17 cellular contexts compared by ENCODE assay signal in the genomic region with DNA sequence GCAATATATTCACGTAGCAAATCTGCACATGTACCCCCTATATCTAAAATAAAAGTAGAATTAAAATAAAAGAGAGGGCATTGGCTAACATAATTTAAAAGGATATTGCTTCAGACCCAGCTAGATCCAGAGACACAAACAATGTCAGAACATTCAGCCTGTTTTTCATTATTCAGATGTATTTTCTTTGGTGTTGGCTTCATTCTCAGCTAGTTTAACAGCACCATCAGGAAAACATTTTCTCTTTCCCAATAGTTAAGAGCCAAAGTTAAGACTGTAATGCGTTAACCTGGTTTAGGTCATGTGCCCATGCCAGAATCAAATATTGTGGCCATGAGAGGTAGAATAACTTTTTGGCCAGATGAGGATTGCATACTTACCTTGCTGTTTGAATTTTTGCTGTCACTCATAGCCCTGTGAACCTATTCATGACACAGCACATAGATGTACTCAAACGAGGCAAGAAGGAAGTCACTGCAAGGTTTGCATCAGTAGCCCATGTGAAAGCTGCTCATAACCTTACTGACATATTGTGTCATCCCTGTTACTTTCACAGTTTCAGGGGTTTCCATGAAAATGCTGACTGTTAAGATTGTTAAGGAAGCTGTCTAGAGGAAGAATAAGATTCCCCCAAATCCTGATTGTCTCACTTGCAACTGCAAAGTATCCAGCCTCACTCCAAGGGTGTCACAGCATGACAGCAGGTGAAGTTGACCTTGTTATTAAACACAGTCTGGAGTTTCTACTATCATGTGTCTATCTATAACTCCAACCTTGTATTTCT.
A peak's percentile ranks its signal among the peaks of the same experiment; 100 is the strongest.
DNase-seq lines count a peak whose midpoint lies in the region; ATAC-seq, FAIRE-seq and TF ChIP-seq lines count a peak whose summit lies in the region.
"Had no signal": no experiment of that assay in that cellular context is flagged by ENCODE, and none has a peak within 500 bp of the region (broad histone marks: within the 10 kb centered on the region; RNA-seq: fewer than 3 reads in every experiment).

No MANE protein-coding gene starts in this region.

- H3K36me3 ChIP-seq in K562 (ENCODE audit: control insufficient read depth, insufficient read depth, low read length): no peaks in the 10 kb centered on the region
- H3K36me3 ChIP-seq in ovary: no peaks in the 10 kb centered on the region
- H3K36me3 ChIP-seq: BLaER1 treated with 17β-estradiol and CSF1 and Interleukin-3, amounts not matched to agents 10 nM and 100 nM had no signal

- H3K27me3 ChIP-seq in K562 (ENCODE audit: control insufficient read depth in 2 of 2, insufficient read depth in 2 of 2, low read length in 2 of 2): no peaks in the 10 kb centered on the region
- no peaks in the 10 kb centered on the region for H3K27me3 ChIP-seq in ovary
- H3K27me3 ChIP-seq: BLaER1 treated with 17β-estradiol and CSF1 and Interleukin-3, amounts not matched to agents 10 nM and 100 nM had no signal

- H3K27ac ChIP-seq in K562 (ENCODE audit: extremely low read depth, low read depth, low read length) (no peak overlapping the region), ovary (no peak overlapping the region)
- H3K27ac ChIP-seq: BLaER1 treated with 17β-estradiol and CSF1 and Interleukin-3, amounts not matched to agents 10 nM and 100 nM had no signal

- peaks cover 6% of the 10 kb centered on the region for H3K9me3 Mint-ChIP-seq in activated T-helper 2 cell treated with anti-CD3 and anti-CD28 coated beads, Interferon-gamma antibody, Interleukin-2, Interleukin-4, amounts not matched to agents 10 μg/mL and 5 μg/mL and 100 μg/mL, durations not matched to agents 14 hours and 24 hours and 36 hours

- H3K4me1 ChIP-seq in K562 (replicated peaks in 1 of 2; ENCODE audit: control insufficient read depth in 2 of 2, insufficient read depth in 2 of 2, low read length in 2 of 2) (no peaks in the 10 kb centered on the region), ovary (ENCODE audit: insufficient read depth) (no peaks in the 10 kb centered on the region)

- H3K36me3 Mint-ChIP-seq in activated T-helper 2 cell treated with anti-CD3 and anti-CD28 coated beads, Interferon-gamma antibody, Interleukin-2, Interleukin-4, amounts not matched to agents 10 μg/mL and 5 μg/mL and 100 μg/mL, durations not matched to agents 14 hours and 24 hours and 36 hours (ENCODE audit: low read depth): no peaks in the 10 kb centered on the region
- H3K36me3 Mint-ChIP-seq: CD8-positive, alpha-beta T cell had no signal

- H3K9me3 ChIP-seq in K562 (replicated peaks; ENCODE audit: control insufficient read depth, insufficient read depth, low read depth, low read length) (no peaks in the 10 kb centered on the region), ovary (no peaks in the 10 kb centered on the region)
- H3K9me3 ChIP-seq: BLaER1 treated with 17β-estradiol and CSF1 and Interleukin-3, amounts not matched to agents 10 nM and 100 nM had no signal

- TF ChIP-seq RAD21 in K562 (CRISPR knock-in tag; conservative IDR thresholded peaks at IDR 0.05 in 1 of 2, IDR thresholded peaks at IDR 0.05 in 1 of 2): no peak

- no peak for TF ChIP-seq CTCF in K562 (IDR thresholded peaks at IDR 0.05 in 2 of 3, conservative IDR thresholded peaks at IDR 0.05 in 1 of 3; ENCODE audit: insufficient read depth in 2 of 3, low read depth in 1 of 3, low read length in 3 of 3)
- no peak for TF ChIP-seq CTCF in ovary (IDR thresholded peaks at IDR 0.05)

- H3K9me1 ChIP-seq in K562 (ENCODE audit: control insufficient read depth, insufficient read depth, low read length): no peaks in the 10 kb centered on the region

- no peak overlapping the region for H3K4me2 ChIP-seq in K562 (ENCODE audit: insufficient read depth, low read length)
- H3K4me2 ChIP-seq: GM23338 had no signal

- no peak overlapping the region for H3K4me3 Mint-ChIP-seq in activated T-helper 2 cell treated with anti-CD3 and anti-CD28 coated beads, Interferon-gamma antibody, Interleukin-2, Interleukin-4, amounts not matched to agents 10 μg/mL and 5 μg/mL and 100 μg/mL, durations not matched to agents 14 hours and 24 hours and 36 hours (ENCODE audit: low read depth)
- H3K4me3 Mint-ChIP-seq: B cell; CD8-positive, alpha-beta T cell; GM23338 had no signal

- H3K27me3 Mint-ChIP-seq in activated T-helper 2 cell treated with anti-CD3 and anti-CD28 coated beads, Interferon-gamma antibody, Interleukin-2, Interleukin-4, amounts not matched to agents 10 μg/mL and 5 μg/mL and 100 μg/mL, durations not matched to agents 14 hours and 24 hours and 36 hours (ENCODE audit: low read depth): no peaks in the 10 kb centered on the region
- H3K27me3 Mint-ChIP-seq: B cell had no signal

- no peak for TF ChIP-seq EP300 in K562 (IDR thresholded peaks at IDR 0.05; ENCODE audit: low read length)
- TF ChIP-seq EP300 in ovary (IDR thresholded peaks at IDR 0.05): no peak

- BruUV-seq in K562 (replicated peaks; lab: Mats Ljungman, UMichigan): no TSS peak

- DNase-seq in AG20443 (ENCODE audit: low spot score) (peak; percentile 15), K562 (ENCODE audit: extremely low read depth in 1 of 4, low spot score in 3 of 4) (no peak), fibroblast of peridontal ligament (ENCODE audit: extremely low read depth) (peak; percentile 38), T-helper 9 cell (no peak), ovary (no peak), glomerular visceral epithelial cell (ENCODE audit: extremely low spot score) (no peak)
- DNase-seq in activated T-helper 2 cell treated with anti-CD3 and anti-CD28 coated beads, Interferon-gamma antibody, Interleukin-2, Interleukin-4, amounts not matched to agents 10 μg/mL and 5 μg/mL and 100 μg/mL, durations not matched to agents 14 hours and 24 hours and 36 hours (ENCODE audit: low spot score): no peak
- DNase-seq: Calu3; CD8-positive, alpha-beta T cell; DMS79 treated with DMSO at 0.1 percent for 48 hours; GF-D8; HCEC 1CT had no signal

- POLR2A ChIA-PET in K562 (lab: Yijun Ruan, JAX): no interaction called here

- intact Hi-C loops in K562 (cut with micrococcal nuclease): no loop called here
- intact Hi-C loops in activated T-helper 2 cell treated with anti-CD3 and anti-CD28 coated beads, Interferon-gamma antibody, Interleukin-2, Interleukin-4, amounts not matched to agents 10 μg/mL and 5 μg/mL and 100 μg/mL, durations not matched to agents 14 hours and 24 hours and 36 hours (cut with micrococcal nuclease): no loop called here
- intact Hi-C loops in ovary (cut with DNase I): no loop called here

- no peak overlapping the region for H3K27ac Mint-ChIP-seq in activated T-helper 2 cell treated with anti-CD3 and anti-CD28 coated beads, Interferon-gamma antibody, Interleukin-2, Interleukin-4, amounts not matched to agents 10 μg/mL and 5 μg/mL and 100 μg/mL, durations not matched to agents 14 hours and 24 hours and 36 hours
- H3K27ac Mint-ChIP-seq: B cell; CD8-positive, alpha-beta T cell; GM23338 had no signal

- no peaks in the 10 kb centered on the region for H4K20me1 ChIP-seq in K562 (replicated peaks; ENCODE audit: control insufficient read depth, insufficient read depth, low read length)
- H4K20me1 ChIP-seq: BLaER1 treated with 17β-estradiol and CSF1 and Interleukin-3, amounts not matched to agents 10 nM and 100 nM had no signal

- no peaks in the 10 kb centered on the region for H3K79me2 ChIP-seq in K562 (ENCODE audit: control insufficient read depth, insufficient read depth, low read length)

- no peak overlapping the region for H3K4me3 ChIP-seq in K562
- no peak overlapping the region for H3K4me3 ChIP-seq in ovary
- H3K4me3 ChIP-seq: BLaER1 treated with 17β-estradiol and CSF1 and Interleukin-3, amounts not matched to agents 10 nM and 100 nM; GM23338 had no signal

- in situ Hi-C loops in K562 (cut with MboI): no loop called here

- no peak for FAIRE-seq in K562 (lab: Jason Lieb, UNC)
- FAIRE-seq: A204.1, H54 had no signal

- H3K9ac ChIP-seq in K562 (ENCODE audit: insufficient read depth in 1 of 2, low read depth in 2 of 2, low read length in 2 of 2): no peak overlapping the region
- H3K9ac ChIP-seq: BLaER1 treated with 17β-estradiol and CSF1 and Interleukin-3, amounts not matched to agents 10 nM and 100 nM had no signal

- CTCF ChIA-PET in K562 (lab: Yijun Ruan, JAX; ENCODE audit: low intra/inter-chr PET ratio): no interaction called here

- H2AFZ ChIP-seq in K562 (ENCODE audit: low read depth, low read length): no peak overlapping the region
- H2AFZ ChIP-seq: GM23338 had no signal

- ATAC-seq in K562: no peak
- ATAC-seq: CD8-positive, alpha-beta T cell; GM23338 had no signal

- TF ChIP-seq POLR2A in K562 (conservative IDR thresholded peaks at IDR 0.05) (no peak), ovary (IDR thresholded peaks at IDR 0.05) (no peak)

- no peaks in the 10 kb centered on the region for H3K4me1 Mint-ChIP-seq in activated T-helper 2 cell treated with anti-CD3 and anti-CD28 coated beads, Interferon-gamma antibody, Interleukin-2, Interleukin-4, amounts not matched to agents 10 μg/mL and 5 μg/mL and 100 μg/mL, durations not matched to agents 14 hours and 24 hours and 36 hours (ENCODE audit: low read depth)
- H3K4me1 Mint-ChIP-seq: B cell, GM23338 had no signal

- WGBS in K562 (ENCODE audit: insufficient coverage, low coverage, missing lambda C conversion rate): 0% methylated on average over 3 of the region's 3 CpGs
- 58 to 86% (median 74%) methylated on average over 3 of the region's 3 CpGs for WGBS in ovary, 3 donors

TF ChIP-seq in K562, 482 proteins besides CTCF, POLR2A, EP300 and RAD21:
- no peak for TF ChIP-seq TRIM28 (IDR thresholded peaks at IDR 0.05)
- peak; percentile 36; the same call in 1 of the 2 replicates for TF ChIP-seq ZNF316 (IDR thresholded peaks at IDR 0.05)

Comparison
In these comparisons a context has a peak if more than half of its experiments do, and no peak if none do; other contexts are left out.
1. DNase-seq: peak in AG20443 (single experiment) and fibroblast of peridontal ligament (single experiment); none in K562 (0 of 4), T-helper 9 cell (single experiment), activated T-helper 2 cell treated with anti-CD3 and anti-CD28 coated beads, Interferon-gamma antibody, Interleukin-2, Interleukin-4, amounts not matched to agents 10 μg/mL and 5 μg/mL and 100 μg/mL, durations not matched to agents 14 hours and 24 hours and 36 hours (single experiment), ovary (0 of 5) and glomerular visceral epithelial cell (single experiment).